Comparison of ENCODE assay signal across 8 cellular contexts in genomic region chr2:215435261-215435808, GRCh38. TPM values are rescaled to one million over a fixed set of nuclear protein-coding genes. Genes with fewer than 3 reads are reported as not detected.
DNase-seq lines count a peak whose midpoint lies in the region; ATAC-seq, FAIRE-seq and TF ChIP-seq lines count a peak whose summit lies in the region.

No MANE protein-coding gene starts in this region.

- peak overlapping the region; percentile 47 to 80 (median 71) for H3K4me3 Mint-ChIP-seq in CD4-positive, alpha-beta memory T cell
- H3K4me3 Mint-ChIP-seq in activated naive CD8-positive, alpha-beta T cell treated with anti-CD3 and anti-CD28 coated beads, Interleukin-2, amount 50 U/mL, for 24 hours = peak overlapping the region; percentile 60

- H3K4me1 ChIP-seq in CD4-positive, alpha-beta memory T cell (ENCODE audit: insufficient read depth, low read length) = peaks cover 19% of the 10 kb centered on the region
- peaks cover 18% of the 10 kb centered on the region for H3K4me1 ChIP-seq in HUES64 (ENCODE audit: insufficient read depth, low read length)
- H3K4me1 ChIP-seq in iPS-15b (ENCODE audit: control insufficient read depth, insufficient read depth, low read length) = no peaks in the 10 kb centered on the region
- H3K4me1 ChIP-seq in small intestine (ENCODE audit: control insufficient read depth in 2 of 2, insufficient read depth in 1 of 2, low read depth in 1 of 2, low read length in 1 of 2) = no peaks in the 10 kb centered on the region

- CTCF ChIA-PET in CD4-positive, alpha-beta memory T cell (lab: Charles Lee; ENCODE audit: partially characterized antibody) = no interaction called here

- intact Hi-C loops in CD4-positive, alpha-beta memory T cell (cut with micrococcal nuclease) = no loop called here

- peaks cover 0 to 4% of the 10 kb centered on the region in 2 donors for H3K36me3 Mint-ChIP-seq in CD4-positive, alpha-beta memory T cell
- no peaks in the 10 kb centered on the region for H3K36me3 Mint-ChIP-seq in activated naive CD8-positive, alpha-beta T cell treated with anti-CD3 and anti-CD28 coated beads, Interleukin-2, amount 50 U/mL, for 24 hours (ENCODE audit: low read depth)

- peaks cover 14 to 28% (median 17%) of the 10 kb centered on the region in 4 donors for H3K4me1 Mint-ChIP-seq in CD4-positive, alpha-beta memory T cell
- H3K4me1 Mint-ChIP-seq in activated naive CD8-positive, alpha-beta T cell treated with anti-CD3 and anti-CD28 coated beads, Interleukin-2, amount 50 U/mL, for 24 hours = peaks cover 18% of the 10 kb centered on the region

- WGBS in HUES64 = 1% methylated on average over 26 of the region's 26 CpGs
- WGBS in small intestine, 3 donors = 2 to 4% (median 3%) methylated on average over 26 of the region's 26 CpGs

- H3K9ac ChIP-seq in HUES64 (ENCODE audit: low read depth, low read length) (peak overlapping the region; percentile 54), iPS-15b (ENCODE audit: low read depth, low read length) (peak overlapping the region; percentile 9)

- no peak overlapping the region for H3K27ac ChIP-seq in CD4-positive, alpha-beta memory T cell (ENCODE audit: low read depth, low read length)
- H3K27ac ChIP-seq in HUES64 (ENCODE audit: low read depth, low read length) (peak overlapping the region; percentile 48), small intestine (ENCODE audit: low read depth in 1 of 2, low read length in 1 of 2) (peak overlapping the region in 1 of 2 donors; percentile 73)

- H3K9me3 Mint-ChIP-seq in CD4-positive, alpha-beta memory T cell = peaks cover 0 to 4% (median 1%) of the 10 kb centered on the region in 8 donors
- no peaks in the 10 kb centered on the region for H3K9me3 Mint-ChIP-seq in activated naive CD8-positive, alpha-beta T cell treated with anti-CD3 and anti-CD28 coated beads, Interleukin-2, amount 50 U/mL, for 24 hours

- peak; percentile 35 for ATAC-seq in activated naive CD8-positive, alpha-beta T cell treated with anti-CD3 and anti-CD28 coated beads, Interleukin-2, amount 50 U/mL, for 24 hours

- no peaks in the 10 kb centered on the region for H3K36me3 ChIP-seq in CD4-positive, alpha-beta memory T cell (ENCODE audit: insufficient read depth, low read length)
- H3K36me3 ChIP-seq in HUES64 (ENCODE audit: insufficient read depth, low read length) = peaks cover 38% of the 10 kb centered on the region
- no peaks in the 10 kb centered on the region for H3K36me3 ChIP-seq in iPS-15b (ENCODE audit: control insufficient read depth, insufficient read depth, low read length)
- no peaks in the 10 kb centered on the region for H3K36me3 ChIP-seq in small intestine (ENCODE audit: control insufficient read depth in 2 of 2, insufficient read depth in 2 of 2, low read length in 2 of 2)

- H3K9me3 ChIP-seq in CD4-positive, alpha-beta memory T cell (ENCODE audit: control insufficient read depth in 1 of 2, low read length in 2 of 2) = no peaks in the 10 kb centered on the region
- H3K9me3 ChIP-seq in HUES64 (ENCODE audit: insufficient read depth, low read depth, low read length) (no peaks in the 10 kb centered on the region), iPS-15b (ENCODE audit: control insufficient read depth, insufficient read depth, low read length) (no peaks in the 10 kb centered on the region), small intestine (ENCODE audit: control insufficient read depth, low read depth) (no peaks in the 10 kb centered on the region)

- H3K27ac Mint-ChIP-seq in CD4-positive, alpha-beta memory T cell = no peak overlapping the region
- no peak overlapping the region for H3K27ac Mint-ChIP-seq in activated naive CD8-positive, alpha-beta T cell treated with anti-CD3 and anti-CD28 coated beads, Interleukin-2, amount 50 U/mL, for 24 hours

- FAIRE-seq in small intestine (lab: Jason Lieb, UNC) = no peak

- peak in 2 of 5 donors; percentile 1 to 23 for DNase-seq in CD4-positive, alpha-beta memory T cell
- DNase-seq in GM20000 (ENCODE audit: low spot score) (peak; percentile 48), small intestine (no peak), NK-92 (lab: John Stamatoyannopoulos, UW; ENCODE audit: unreplicated experiment) (no peak), EL (no peak)
- peak; percentile 6 for DNase-seq in activated naive CD8-positive, alpha-beta T cell treated with anti-CD3 and anti-CD28 coated beads, Interleukin-2, amount 50 U/mL, for 24 hours

- TF ChIP-seq CTCF in GM20000 (IDR thresholded peaks at IDR 0.05; ENCODE audit: extremely low read depth, missing control alignments) = no peak

- H3K4me3 ChIP-seq in CD4-positive, alpha-beta memory T cell (ENCODE audit: low read length in 2 of 2) = peak overlapping the region; percentile 27 to 38
- H3K4me3 ChIP-seq in HUES64 (ENCODE audit: low read length) (peak overlapping the region; percentile 81), iPS-15b (ENCODE audit: low read depth, low read length) (peak overlapping the region; percentile 83), small intestine (ENCODE audit: low read depth in 1 of 2, low read length in 2 of 2) (peak overlapping the region; percentile 14 to 42)

- peaks cover 56 to 60% of the 10 kb centered on the region in 2 donors for H3K27me3 Mint-ChIP-seq in CD4-positive, alpha-beta memory T cell
- peaks cover 81% of the 10 kb centered on the region for H3K27me3 Mint-ChIP-seq in activated naive CD8-positive, alpha-beta T cell treated with anti-CD3 and anti-CD28 coated beads, Interleukin-2, amount 50 U/mL, for 24 hours

- H3K27me3 ChIP-seq in CD4-positive, alpha-beta memory T cell (ENCODE audit: insufficient read depth, low read length) = peaks cover 35% of the 10 kb centered on the region
- peaks cover 16% of the 10 kb centered on the region; the same call in 1 of the 2 replicates for H3K27me3 ChIP-seq in HUES64 (ENCODE audit: insufficient read depth, low read length)
- peaks cover 3% of the 10 kb centered on the region for H3K27me3 ChIP-seq in iPS-15b (ENCODE audit: control insufficient read depth, insufficient read depth, low read length)
- no peaks in the 10 kb centered on the region for H3K27me3 ChIP-seq in small intestine (ENCODE audit: control insufficient read depth in 2 of 2, insufficient read depth in 2 of 2, low read length in 2 of 2)

- POLR2A ChIA-PET in CD4-positive, alpha-beta memory T cell (lab: Charles Lee; ENCODE audit: partially characterized antibody) = no interaction called here

RNA-seq across cellular contexts. Expression of gene FN1, which starts 0.5 kb away (rescaled TPM):
- total RNA-seq in CD4-positive, alpha-beta memory T cell = not detected
- polyA plus RNA-seq in CD4-positive, alpha-beta memory T cell = 1 to 10 TPM in 1 of 2 donors, under 1 TPM in 1; 0.38 to 1.2 TPM
- polyA plus RNA-seq in HUES64 (2013, experiment 1 of 2) = 131 TPM
- polyA plus RNA-seq in HUES64 (2013, experiment 2 of 2) = 154 TPM
- polyA plus RNA-seq in small intestine = 10 to 100 TPM in 2 of 3 donors, 1 to 10 TPM in 1; 4.2 to 90.6 (median 14.9) TPM

Comparison
In these comparisons a context has a peak if more than half of its experiments do, and no peak if none do; other contexts are left out.
1. DNase-seq: peak in GM20000 (single experiment) and activated naive CD8-positive, alpha-beta T cell treated with anti-CD3 and anti-CD28 coated beads, Interleukin-2, amount 50 U/mL, for 24 hours (single experiment); none in small intestine (single experiment), NK-92 (single experiment) and EL (single experiment).
2. H3K4me3 ChIP-seq: peak in every context shown above with its lines; median percentile 83 in iPS-15b; 81 in HUES64; 32 in CD4-positive, alpha-beta memory T cell; 28 in small intestine.